14 cellular contexts compared by ENCODE assay signal in genomic region chr20:2838847-2839671, GRCh38. TPM values are rescaled to one million over a fixed set of nuclear protein-coding genes. Genes with fewer than 3 reads are reported as not detected.
DNase-seq lines count a peak whose midpoint lies in the region; ATAC-seq, FAIRE-seq and TF ChIP-seq lines count a peak whose summit lies in the region.
"Had no signal": no experiment of that assay in that cellular context is flagged by ENCODE, and none has a peak within 500 bp of the region (broad histone marks: within the 10 kb centered on the region; RNA-seq: fewer than 3 reads in every experiment).

No MANE protein-coding gene starts in this region.

- H3K79me2 ChIP-seq in SK-N-SH (ENCODE audit: insufficient read depth), result peaks cover 34% of the 10 kb centered on the region; the same call in 1 of the 2 replicates
- peaks cover 3% of the 10 kb centered on the region; the same call in 1 of the 3 replicates for H3K79me2 ChIP-seq in K562 (ENCODE audit: control insufficient read depth, insufficient read depth, low read length)

- intact Hi-C loops in K562 (cut with micrococcal nuclease), result no loop called here

- H3K36me3 Mint-ChIP-seq in HFFc6 (ENCODE audit: low read depth), result peaks cover 27% of the 10 kb centered on the region
- H3K36me3 Mint-ChIP-seq in neural crest cell (ENCODE audit: low read depth), result peaks cover 27% of the 10 kb centered on the region

- H3K27ac ChIP-seq in SK-N-SH (ENCODE audit: low read depth in 2 of 2, low read length in 1 of 2) (no peak overlapping the region), K562 (ENCODE audit: extremely low read depth, low read depth, low read length) (no peak overlapping the region)

- ATAC-seq in SK-N-SH treated with all-trans-retinoic acid at 6 μM for 48 hours, result no peak
- ATAC-seq in K562, result no peak
- no peak for ATAC-seq in HG02884 (IDR thresholded peaks at IDR 0.05; ENCODE audit: unreplicated experiment)
- ATAC-seq in HG03571 (IDR thresholded peaks at IDR 0.05; ENCODE audit: unreplicated experiment), result no peak

- H3K9me2 ChIP-seq in SK-N-SH, result no peaks in the 10 kb centered on the region

- peaks cover 3% of the 10 kb centered on the region for H3F3A ChIP-seq in SK-N-SH (replicated peaks; ENCODE audit: insufficient read depth)

- H3K4me3 Mint-ChIP-seq in HFFc6 (peak overlapping the region; percentile 82), neural crest cell (peak overlapping the region; percentile 88)

- TF ChIP-seq EP300 in SK-N-SH (IDR thresholded peaks at IDR 0.05; ENCODE audit: borderline replicate concordance in 1 of 2, low read depth in 1 of 2, low read length in 1 of 2) (no peak), K562 (IDR thresholded peaks at IDR 0.05; ENCODE audit: low read length) (no peak)

- H3K4me2 ChIP-seq in SK-N-SH, result peak overlapping the region; percentile 94
- no peak overlapping the region for H3K4me2 ChIP-seq in K562 (ENCODE audit: insufficient read depth, low read length)

- no peak for TF ChIP-seq CTCF in SK-N-SH (IDR thresholded peaks at IDR 0.05)
- no peak for TF ChIP-seq CTCF in HFFc6 (IDR thresholded peaks at IDR 0.05)
- TF ChIP-seq CTCF in K562 (IDR thresholded peaks at IDR 0.05 in 2 of 3, conservative IDR thresholded peaks at IDR 0.05 in 1 of 3; ENCODE audit: insufficient read depth in 2 of 3, low read depth in 1 of 3, low read length in 3 of 3), result no peak
- no peak for TF ChIP-seq CTCF in neural crest cell (conservative IDR thresholded peaks at IDR 0.05)

- no peaks in the 10 kb centered on the region for H4K20me1 ChIP-seq in SK-N-SH (ENCODE audit: insufficient read depth)
- H4K20me1 ChIP-seq in K562 (replicated peaks; ENCODE audit: control insufficient read depth, insufficient read depth, low read length), result no peaks in the 10 kb centered on the region

- H3K27me3 ChIP-seq in SK-N-SH (ENCODE audit: insufficient read depth) (no peaks in the 10 kb centered on the region), K562 (ENCODE audit: control insufficient read depth in 2 of 2, insufficient read depth in 2 of 2, low read length in 2 of 2) (no peaks in the 10 kb centered on the region)

- H3K4me3 ChIP-seq in SK-N-SH (ENCODE audit: low read depth in 2 of 2, low read length in 1 of 2) (peak overlapping the region in 1 of 2 experiments; percentile 93; a peak in 2 of 4 replicates), K562 (no peak overlapping the region)

- CTCF ChIA-PET in SK-N-SH (lab: Yijun Ruan, JAX) (interaction anchor here (0.9 to 3.8 kb wide), 3 partner anchors 13 to 34 kb away, joined by 3 to 12 read pairs (median 3); no protein-coding TSS in a partner anchor), K562 (lab: Yijun Ruan, JAX; ENCODE audit: low intra/inter-chr PET ratio) (no interaction called here)

- no peak for TF ChIP-seq POLR2A in K562 (conservative IDR thresholded peaks at IDR 0.05)

- DNase-seq in SK-N-SH (no peak), HFFc6 (no peak), K562 (ENCODE audit: extremely low read depth in 1 of 4, low spot score in 3 of 4) (peak in 1 of 4 experiments; percentile 0), neural crest cell (ENCODE audit: low read depth, low spot score) (no peak), DMS153 treated with DMSO at 0.1 percent for 48 hours (lab: John Stamatoyannopoulos, UW; ENCODE audit: unreplicated experiment) (no peak)
- DNase-seq: EL, GOT3, Kasumi-1 had no signal

- H3K4me1 Mint-ChIP-seq in HFFc6 (ENCODE audit: low read depth) (peaks cover 23% of the 10 kb centered on the region), neural crest cell (peaks cover 13% of the 10 kb centered on the region)

- in situ Hi-C loops in K562 (cut with MboI), result no loop called here

- peaks cover 9 to 18% of the 10 kb centered on the region in 2 experiments; a peak in 3 of 4 replicates for H3K4me1 ChIP-seq in SK-N-SH (ENCODE audit: control insufficient read depth in 1 of 2, insufficient read depth in 2 of 2, low read depth in 1 of 2, low read length in 1 of 2)
- H3K4me1 ChIP-seq in K562 (replicated peaks in 1 of 2; ENCODE audit: control insufficient read depth in 2 of 2, insufficient read depth in 2 of 2, low read length in 2 of 2), result peaks cover 9 to 25% of the 10 kb centered on the region in 2 experiments; a peak in 4 of 5 replicates

- TSS peak; percentile 47 for BruUV-seq in K562 (replicated peaks; lab: Mats Ljungman, UMichigan)

- peaks cover 3 to 23% of the 10 kb centered on the region in 2 experiments for H3K36me3 ChIP-seq in SK-N-SH (replicated peaks in 1 of 2; ENCODE audit: control insufficient read depth in 1 of 2, insufficient read depth in 2 of 2, low read length in 1 of 2)
- no peaks in the 10 kb centered on the region for H3K36me3 ChIP-seq in K562 (ENCODE audit: control insufficient read depth, insufficient read depth, low read length)
- H3K36me3 ChIP-seq: prostate gland had no signal

- H3K9me3 Mint-ChIP-seq in HFFc6 (no peaks in the 10 kb centered on the region), neural crest cell (no peaks in the 10 kb centered on the region)

- H3K27ac Mint-ChIP-seq in HFFc6 (peak overlapping the region; percentile 83), neural crest cell (ENCODE audit: unreplicated experiment) (peak overlapping the region; percentile 25)

- POLR2A ChIA-PET in SK-N-SH (lab: Yijun Ruan, JAX), result interaction anchor here (1.5 kb wide), 1 partner anchor 39 kb away, joined by 4 read pairs; the partner anchor contains the start of gene CPXM1
- POLR2A ChIA-PET in K562 (lab: Yijun Ruan, JAX), result interaction anchor here (1.1 kb wide), 1 partner anchor 131 kb away, joined by 3 read pairs; no protein-coding TSS in a partner anchor

- H3K9ac ChIP-seq in SK-N-SH (no peak overlapping the region), K562 (ENCODE audit: insufficient read depth in 1 of 2, low read depth in 2 of 2, low read length in 2 of 2) (no peak overlapping the region; a peak in 1 of 4 replicates)

- H3K9me3 ChIP-seq in SK-N-SH (no peaks in the 10 kb centered on the region), K562 (replicated peaks; ENCODE audit: control insufficient read depth, insufficient read depth, low read depth, low read length) (no peaks in the 10 kb centered on the region)
- H3K9me3 ChIP-seq: prostate gland had no signal

- no peaks in the 10 kb centered on the region for H3K9me1 ChIP-seq in K562 (ENCODE audit: control insufficient read depth, insufficient read depth, low read length)

- H2AFZ ChIP-seq in SK-N-SH (ENCODE audit: low read depth) (no peak overlapping the region), K562 (ENCODE audit: low read depth, low read length) (no peak overlapping the region)

- no peaks in the 10 kb centered on the region for H3K27me3 Mint-ChIP-seq in HFFc6 (ENCODE audit: insufficient read depth)
- H3K27me3 Mint-ChIP-seq in neural crest cell (ENCODE audit: low read depth), result no peaks in the 10 kb centered on the region

- 100% methylated on average over 14 of the region's 15 CpGs for WGBS in SK-N-SH (ENCODE audit: low lambda C conversion rate)
- 91% methylated on average over 7 of the region's 15 CpGs for whole genome bisulfite sequencing in K562 (ENCODE audit: insufficient coverage, low coverage, missing lambda C conversion rate)

- FAIRE-seq in K562 (lab: Jason Lieb, UNC), result no peak

- no peak for TF ChIP-seq RAD21 in SK-N-SH (IDR thresholded peaks at IDR 0.05; ENCODE audit: low read length)
- TF ChIP-seq RAD21 in K562 (CRISPR knock-in tag; conservative IDR thresholded peaks at IDR 0.05 in 1 of 2, IDR thresholded peaks at IDR 0.05 in 1 of 2), result no peak

RNA-seq across cellular contexts. Expression of gene PCED1A, which starts 1.4 kb away (rescaled TPM):
- polyA plus RNA-seq in SK-N-SH (2012; rRNA removed), result 65.2 and 73.6 TPM in 2 replicates
- polyA plus RNA-seq in SK-N-SH (2012; cell fraction: cytosol; rRNA removed), result 16.3 and 21.7 TPM in 2 replicates
- polyA plus RNA-seq in SK-N-SH (2012; cell fraction: nucleus; rRNA removed), result 566 and 689 TPM in 2 replicates
- total RNA-seq in HFFc6 (2021; fragmentation: NEBNext Ultra II Directional; extraction: Animal tissue kit (Norgen Biotek cat#: 25700)), result 10 to 100 TPM; 22.0 to 24.8 (median 23.8) TPM
- 10.2 and 20.9 TPM in 2 replicates for total RNA-seq in K562 (2011; cell fraction: chromatin; rRNA removed; ENCODE audit: low replicate concordance)
- 24.3 and 24.6 TPM in 2 replicates for total RNA-seq in K562 (2011; cell fraction: nucleolus; rRNA removed)
- total RNA-seq in K562 (2011; cell fraction: nucleoplasm; rRNA removed), result 14.3 and 20.0 TPM in 2 replicates
- 6.2 and 6.4 TPM in 2 replicates for total RNA-seq in K562 (2014; rRNA removed)
- total RNA-seq in K562 (2014; rRNA removed; fragmentation: Illumina TruSeq; extraction: Trizol), result 1.5 and 2.0 TPM in 2 replicates
- total RNA-seq in K562 (2015; rRNA removed; fragmentation: Illumina TruSeq; extraction: Trizol), result 2.4 and 2.9 TPM in 2 replicates
- total RNA-seq in K562 (2021), result 8.9 and 9.4 TPM in 2 replicates
- 7.4 and 20.2 TPM in 2 replicates for polyA plus RNA-seq in K562 (2011; rRNA removed)
- 12.4 and 18.8 TPM in 2 replicates for polyA plus RNA-seq in K562 (2011; cell fraction: cytosol; rRNA removed)
- polyA plus RNA-seq in K562 (2011; cell fraction: nucleus; rRNA removed), result 117 and 147 TPM in 2 replicates
- 8.6 and 18.7 TPM in 2 replicates for polyA plus RNA-seq in K562 (2012)
- polyA plus RNA-seq in K562 (2014; fragmentation: Illumina TruSeq; extraction: Trizol), result 4.3 and 5.9 TPM in 2 replicates
- polyA plus RNA-seq in K562 (2014; fragmentation: Nextera tagmentation; extraction: Ambion mirVana), result 1 to 10 TPM; 1.6 to 3.2 TPM
- 11.5 and 12.5 TPM in 2 replicates for polyA plus RNA-seq in K562 (2014; rRNA removed)
- polyA minus RNA-seq in K562 (2011; rRNA and poly(A)+ RNA removed), result 0.60 and 1.3 TPM in 2 replicates
- 2.9 and 10.5 TPM in 2 replicates for polyA minus RNA-seq in K562 (2011; cell fraction: cytosol; rRNA and poly(A)+ RNA removed)
- 17.8 and 20.9 TPM in 2 replicates for polyA minus RNA-seq in K562 (2011; cell fraction: nucleus; rRNA and poly(A)+ RNA removed)
- 68.7 and 71.9 TPM in 2 replicates for total RNA-seq in neural crest cell

RNA-seq across cellular contexts. Expression of gene VPS16, which starts 1.5 kb away (rescaled TPM):
- polyA plus RNA-seq in SK-N-SH (2012; rRNA removed) (62.0 and 78.4 TPM in 2 replicates), K562 (2011; rRNA removed) (18.0 and 35.5 TPM in 2 replicates), K562 (2014; fragmentation: Illumina TruSeq; extraction: Trizol) (14.0 and 15.4 TPM in 2 replicates), K562 (2014; fragmentation: Nextera tagmentation; extraction: Ambion mirVana) (10 to 100 TPM in 1 of 2 experiments, 1 to 10 TPM in 1; 6.8 to 10.2 TPM), K562 (2014; rRNA removed) (19.2 and 19.6 TPM in 2 replicates)
- polyA plus RNA-seq in SK-N-SH (2012; cell fraction: cytosol; rRNA removed), result 25.1 and 33.3 TPM in 2 replicates
- polyA plus RNA-seq in SK-N-SH (2012; cell fraction: nucleus; rRNA removed), result 293 and 305 TPM in 2 replicates
- 10 to 100 TPM; 30.6 to 36.3 (median 35.2) TPM for total RNA-seq in HFFc6 (2021; fragmentation: NEBNext Ultra II Directional; extraction: Animal tissue kit (Norgen Biotek cat#: 25700))
- total RNA-seq in K562 (2011; cell fraction: chromatin; rRNA removed; ENCODE audit: low replicate concordance), result 27.2 and 64.0 TPM in 2 replicates
- total RNA-seq in K562 (2011; cell fraction: nucleolus; rRNA removed), result 34.3 and 43.7 TPM in 2 replicates
- 23.7 and 26.5 TPM in 2 replicates for total RNA-seq in K562 (2011; cell fraction: nucleoplasm; rRNA removed)
- total RNA-seq in K562 (2014; rRNA removed) (16.7 and 18.7 TPM in 2 replicates), K562 (2014; rRNA removed; fragmentation: Illumina TruSeq; extraction: Trizol) (7.0 and 11.3 TPM in 2 replicates), K562 (2015; rRNA removed; fragmentation: Illumina TruSeq; extraction: Trizol) (13.8 and 15.3 TPM in 2 replicates), K562 (2021) (22.4 and 24.7 TPM in 2 replicates), neural crest cell (49.8 and 50.6 TPM in 2 replicates)
- 25.3 and 30.6 TPM in 2 replicates for polyA plus RNA-seq in K562 (2011; cell fraction: cytosol; rRNA removed)
- polyA plus RNA-seq in K562 (2011; cell fraction: nucleus; rRNA removed), result 115 and 170 TPM in 2 replicates
- polyA plus RNA-seq in K562 (2012), result 18.7 and 36.5 TPM in 2 replicates
- 18.7 and 22.6 TPM in 2 replicates for polyA minus RNA-seq in K562 (2011; rRNA and poly(A)+ RNA removed)
- polyA minus RNA-seq in K562 (2011; cell fraction: cytosol; rRNA and poly(A)+ RNA removed), result 15.3 and 31.1 TPM in 2 replicates
- 24.4 and 39.9 TPM in 2 replicates for polyA minus RNA-seq in K562 (2011; cell fraction: nucleus; rRNA and poly(A)+ RNA removed)

RNA-seq across cellular contexts. Expression of gene TMEM239, which starts 22.9 kb away (rescaled TPM):
- polyA plus RNA-seq in SK-N-SH (2012; rRNA removed) (0.02 and 0.10 TPM in 2 replicates), K562 (2011; rRNA removed) (not detected in 2 replicates), K562 (2014; fragmentation: Illumina TruSeq; extraction: Trizol) (not detected in 2 replicates), K562 (2014; fragmentation: Nextera tagmentation; extraction: Ambion mirVana) (not detected), K562 (2014; rRNA removed) (not detected in 2 replicates)
- polyA plus RNA-seq in SK-N-SH (2012; cell fraction: cytosol; rRNA removed), result 0.03 and 0.05 TPM in 2 replicates
- polyA plus RNA-seq in SK-N-SH (2012; cell fraction: nucleus; rRNA removed), result 0.46 and 0.64 TPM in 2 replicates
- total RNA-seq in HFFc6 (2021; fragmentation: NEBNext Ultra II Directional; extraction: Animal tissue kit (Norgen Biotek cat#: 25700)), result not detected
- total RNA-seq in K562 (2011; cell fraction: chromatin; rRNA removed; ENCODE audit: low replicate concordance), result 0.21 TPM in 1 of 2 replicates, not detected in the other
- not detected in 2 replicates for total RNA-seq in K562 (2011; cell fraction: nucleolus; rRNA removed)
- not detected in 2 replicates for total RNA-seq in K562 (2011; cell fraction: nucleoplasm; rRNA removed)
- total RNA-seq in K562 (2014; rRNA removed) (not detected in 2 replicates), K562 (2014; rRNA removed; fragmentation: Illumina TruSeq; extraction: Trizol) (not detected in 2 replicates), K562 (2015; rRNA removed; fragmentation: Illumina TruSeq; extraction: Trizol) (not detected in 2 replicates), K562 (2021) (not detected in 2 replicates), neural crest cell (not detected in 2 replicates)
- polyA plus RNA-seq in K562 (2011; cell fraction: cytosol; rRNA removed), result not detected in 2 replicates
- polyA plus RNA-seq in K562 (2011; cell fraction: nucleus; rRNA removed), result not detected in 2 replicates
- polyA plus RNA-seq in K562 (2012), result not detected in 2 replicates
- not detected in 2 replicates for polyA minus RNA-seq in K562 (2011; rRNA and poly(A)+ RNA removed)
- not detected in 2 replicates for polyA minus RNA-seq in K562 (2011; cell fraction: cytosol; rRNA and poly(A)+ RNA removed)
- not detected in 2 replicates for polyA minus RNA-seq in K562 (2011; cell fraction: nucleus; rRNA and poly(A)+ RNA removed)
- total RNA-seq: fibroblast of lung, prostate gland, ureter had no signal

RNA-seq across cellular contexts. Expression of gene C20orf141, which starts 24.3 kb away (rescaled TPM):
- polyA plus RNA-seq in SK-N-SH (2012; rRNA removed) (1.1 and 1.2 TPM in 2 replicates), K562 (2011; rRNA removed) (not detected in 2 replicates), K562 (2014; fragmentation: Illumina TruSeq; extraction: Trizol) (not detected in 2 replicates), K562 (2014; fragmentation: Nextera tagmentation; extraction: Ambion mirVana) (not detected), K562 (2014; rRNA removed) (not detected in 2 replicates)
- 0.17 and 0.87 TPM in 2 replicates for polyA plus RNA-seq in SK-N-SH (2012; cell fraction: cytosol; rRNA removed)
- polyA plus RNA-seq in SK-N-SH (2012; cell fraction: nucleus; rRNA removed), result 0.34 and 0.79 TPM in 2 replicates
- total RNA-seq in HFFc6 (2021; fragmentation: NEBNext Ultra II Directional; extraction: Animal tissue kit (Norgen Biotek cat#: 25700)), result not detected
- not detected in 2 replicates for total RNA-seq in K562 (2011; cell fraction: chromatin; rRNA removed; ENCODE audit: low replicate concordance)
- not detected in 2 replicates for total RNA-seq in K562 (2011; cell fraction: nucleolus; rRNA removed)
- not detected in 2 replicates for total RNA-seq in K562 (2011; cell fraction: nucleoplasm; rRNA removed)
- total RNA-seq in K562 (2014; rRNA removed) (not detected in 2 replicates), K562 (2014; rRNA removed; fragmentation: Illumina TruSeq; extraction: Trizol) (not detected in 2 replicates), K562 (2015; rRNA removed; fragmentation: Illumina TruSeq; extraction: Trizol) (not detected in 2 replicates), K562 (2021) (not detected in 2 replicates), neural crest cell (not detected in 2 replicates)
- 0.13 TPM in 1 of 2 replicates, not detected in the other for polyA plus RNA-seq in K562 (2011; cell fraction: cytosol; rRNA removed)
- polyA plus RNA-seq in K562 (2011; cell fraction: nucleus; rRNA removed), result not detected in 2 replicates
- polyA plus RNA-seq in K562 (2012), result not detected in 2 replicates
- polyA minus RNA-seq in K562 (2011; rRNA and poly(A)+ RNA removed), result not detected in 2 replicates
- not detected in 2 replicates for polyA minus RNA-seq in K562 (2011; cell fraction: cytosol; rRNA and poly(A)+ RNA removed)
- not detected in 2 replicates for polyA minus RNA-seq in K562 (2011; cell fraction: nucleus; rRNA and poly(A)+ RNA removed)
- total RNA-seq: fibroblast of lung, ureter had no signal

RNA-seq across cellular contexts. Expression of gene PTPRA, which starts 34.2 kb away (rescaled TPM):
- polyA plus RNA-seq in SK-N-SH (2012; rRNA removed) (47.6 and 55.4 TPM in 2 replicates), K562 (2011; rRNA removed) (75.5 and 80.5 TPM in 2 replicates), K562 (2014; fragmentation: Illumina TruSeq; extraction: Trizol) (59.4 and 78.9 TPM in 2 replicates), K562 (2014; fragmentation: Nextera tagmentation; extraction: Ambion mirVana) (1 to 10 TPM; 3.4 to 6.2 TPM), K562 (2014; rRNA removed) (29.4 and 36.2 TPM in 2 replicates)
- polyA plus RNA-seq in SK-N-SH (2012; cell fraction: cytosol; rRNA removed), result 62.0 and 65.9 TPM in 2 replicates
- polyA plus RNA-seq in SK-N-SH (2012; cell fraction: nucleus; rRNA removed), result 45.0 and 59.2 TPM in 2 replicates
- 10 to 100 TPM; 44.3 to 54.4 (median 48.7) TPM for total RNA-seq in HFFc6 (2021; fragmentation: NEBNext Ultra II Directional; extraction: Animal tissue kit (Norgen Biotek cat#: 25700))
- total RNA-seq in K562 (2011; cell fraction: chromatin; rRNA removed; ENCODE audit: low replicate concordance), result 110 and 162 TPM in 2 replicates
- total RNA-seq in K562 (2011; cell fraction: nucleolus; rRNA removed), result 64.7 and 74.2 TPM in 2 replicates
- 91.5 and 148 TPM in 2 replicates for total RNA-seq in K562 (2011; cell fraction: nucleoplasm; rRNA removed)
- total RNA-seq in K562 (2014; rRNA removed) (28.0 and 30.9 TPM in 2 replicates), K562 (2014; rRNA removed; fragmentation: Illumina TruSeq; extraction: Trizol) (27.1 and 30.2 TPM in 2 replicates), K562 (2015; rRNA removed; fragmentation: Illumina TruSeq; extraction: Trizol) (26.4 and 26.5 TPM in 2 replicates), K562 (2021) (36.3 and 38.3 TPM in 2 replicates), neural crest cell (86.5 and 88.7 TPM in 2 replicates)
- polyA plus RNA-seq in K562 (2011; cell fraction: cytosol; rRNA removed), result 35.6 and 71.0 TPM in 2 replicates
- 49.7 and 103 TPM in 2 replicates for polyA plus RNA-seq in K562 (2011; cell fraction: nucleus; rRNA removed)
- 30.7 and 33.4 TPM in 2 replicates for polyA plus RNA-seq in K562 (2012)
- polyA minus RNA-seq in K562 (2011; rRNA and poly(A)+ RNA removed), result 87.3 and 110 TPM in 2 replicates
- 29.1 and 39.5 TPM in 2 replicates for polyA minus RNA-seq in K562 (2011; cell fraction: cytosol; rRNA and poly(A)+ RNA removed)
- polyA minus RNA-seq in K562 (2011; cell fraction: nucleus; rRNA and poly(A)+ RNA removed), result 15.2 and 37.9 TPM in 2 replicates
